In the genomic region with DNA sequence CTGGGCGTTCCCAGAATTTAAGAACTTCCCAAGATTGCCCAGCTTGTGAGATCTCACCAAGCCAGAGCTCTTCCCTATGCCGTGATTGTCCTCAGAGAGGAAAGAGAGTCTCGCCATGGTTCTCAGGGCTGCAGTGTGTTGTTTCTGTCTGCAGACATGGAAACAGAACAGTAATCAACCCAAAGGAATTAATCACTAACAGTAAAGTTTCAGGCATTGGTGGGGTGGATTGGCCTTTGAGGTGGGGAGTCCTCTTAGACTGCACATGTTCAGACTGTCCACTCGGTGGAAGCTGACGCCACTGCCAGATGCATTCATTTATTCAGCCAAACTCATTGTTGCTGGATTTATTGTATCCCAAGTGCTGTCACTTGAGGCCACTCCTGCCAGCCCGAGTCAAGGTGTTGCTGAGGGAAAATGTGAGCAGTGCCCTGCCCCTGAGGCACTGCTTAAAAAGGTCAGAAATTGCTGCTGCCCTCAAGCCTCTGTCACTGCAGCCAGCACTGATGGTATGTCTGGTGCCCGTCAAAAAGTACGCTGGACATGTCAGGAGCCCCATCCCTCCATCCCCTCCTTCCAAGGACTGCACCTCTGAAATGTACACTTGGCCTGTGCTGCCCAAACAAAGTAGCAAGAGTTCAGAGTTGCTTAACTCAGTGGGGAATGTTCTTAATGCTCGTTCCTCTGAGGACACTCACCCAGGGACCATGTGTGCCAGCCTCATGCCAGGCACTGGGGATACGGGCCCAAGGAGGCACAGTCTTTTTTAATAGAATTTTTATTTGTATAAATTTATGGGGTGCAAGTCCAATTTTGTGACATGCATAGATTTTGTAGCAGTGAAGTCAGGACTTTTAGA, we compare ENCODE assay signal across 17 cellular contexts.
DNase-seq lines count a peak whose midpoint lies in the region; ATAC-seq, FAIRE-seq and TF ChIP-seq lines count a peak whose summit lies in the region.
"Had no signal": no experiment of that assay in that cellular context is flagged by ENCODE, and none has a peak within 500 bp of the region (broad histone marks: within the 10 kb centered on the region; RNA-seq: fewer than 3 reads in every experiment).

No MANE protein-coding gene starts in this region.

- POLR2A ChIA-PET in naive thymus-derived CD4-positive, alpha-beta T cell (lab: Charles Lee) = no interaction called here

- H3K9me3 Mint-ChIP-seq in HFFc6 = no peaks in the 10 kb centered on the region
- H3K9me3 Mint-ChIP-seq in naive thymus-derived CD4-positive, alpha-beta T cell = peaks cover 0 to 3% (median 0%) of the 10 kb centered on the region in 11 donors
- H3K9me3 Mint-ChIP-seq: CD4-positive, alpha-beta T cell; stimulated activated naive CD8-positive, alpha-beta T cell treated with anti-CD3 and anti-CD28 coated beads, Interleukin-15, Interleukin-2, amounts not matched to agents 100 ng/mL and 50 ng/mL, for 24 hours; WTC11 had no signal

- peaks cover 4% of the 10 kb centered on the region for H3K27me3 ChIP-seq in lower lobe of right lung (ENCODE audit: low read depth)
- no peaks in the 10 kb centered on the region for H3K27me3 ChIP-seq in tibial artery
- H3K27me3 ChIP-seq in naive thymus-derived CD4-positive, alpha-beta T cell (ENCODE audit: control insufficient read depth in 2 of 2, insufficient read depth in 2 of 2, low read length in 2 of 2) = no peaks in the 10 kb centered on the region
- H3K27me3 ChIP-seq: ovary had no signal

- intact Hi-C loops in lower lobe of right lung (cut with DNase I) (no loop called here), tibial artery (cut with DNase I; ENCODE audit: low total_unique reads) (no loop called here)
- intact Hi-C loops in naive thymus-derived CD4-positive, alpha-beta T cell (cut with micrococcal nuclease) = no loop called here

- no peak overlapping the region for H3K27ac ChIP-seq in lower lobe of right lung
- peak overlapping the region; percentile 57 to 80 for H3K27ac ChIP-seq in tibial artery
- H3K27ac ChIP-seq in naive thymus-derived CD4-positive, alpha-beta T cell (ENCODE audit: low read depth, low read length) = no peak overlapping the region
- H3K27ac ChIP-seq: ovary had no signal

- in situ Hi-C loops in astrocyte of the spinal cord (cut with HindIII; ENCODE audit: low sequenced_read_pairs) = no loop called here

- no peaks in the 10 kb centered on the region; the same call in 1 of the 2 replicates for H3K4me1 Mint-ChIP-seq in HFFc6 (ENCODE audit: low read depth)
- no peaks in the 10 kb centered on the region for H3K4me1 Mint-ChIP-seq in naive thymus-derived CD4-positive, alpha-beta T cell

- H3K4me1 ChIP-seq in lower lobe of right lung = peaks cover 46% of the 10 kb centered on the region
- peaks cover 0 to 96% (median 73%) of the 10 kb centered on the region in 4 donors for H3K4me1 ChIP-seq in tibial artery
- H3K4me1 ChIP-seq in naive thymus-derived CD4-positive, alpha-beta T cell (ENCODE audit: control insufficient read depth in 2 of 2, insufficient read depth in 2 of 2, low read length in 2 of 2) = no peaks in the 10 kb centered on the region

- peak overlapping the region; percentile 80 for H3K4me3 Mint-ChIP-seq in HFFc6
- H3K4me3 Mint-ChIP-seq in naive thymus-derived CD4-positive, alpha-beta T cell = no peak overlapping the region
- H3K4me3 Mint-ChIP-seq: CD4-positive, alpha-beta T cell; stimulated activated naive CD8-positive, alpha-beta T cell treated with anti-CD3 and anti-CD28 coated beads, Interleukin-15, Interleukin-2, amounts not matched to agents 100 ng/mL and 50 ng/mL, for 24 hours; WTC11 had no signal

- FAIRE-seq in frontal cortex (lab: Jason Lieb, UNC) = no peak

- H3K4me3 ChIP-seq in astrocyte of the spinal cord (ENCODE audit: low read depth, low read length) = no peak overlapping the region
- no peak overlapping the region for H3K4me3 ChIP-seq in lower lobe of right lung
- no peak overlapping the region for H3K4me3 ChIP-seq in tibial artery
- no peak overlapping the region for H3K4me3 ChIP-seq in naive thymus-derived CD4-positive, alpha-beta T cell (ENCODE audit: low read length)
- H3K4me3 ChIP-seq: ovary had no signal

- H3K27me3 Mint-ChIP-seq in HFFc6 (ENCODE audit: insufficient read depth) = peaks cover 7% of the 10 kb centered on the region
- peaks cover 0 to 6% (median 0%) of the 10 kb centered on the region in 5 donors for H3K27me3 Mint-ChIP-seq in naive thymus-derived CD4-positive, alpha-beta T cell
- H3K27me3 Mint-ChIP-seq: CD4-positive, alpha-beta T cell; stimulated activated naive CD8-positive, alpha-beta T cell treated with anti-CD3 and anti-CD28 coated beads, Interleukin-15, Interleukin-2, amounts not matched to agents 100 ng/mL and 50 ng/mL, for 24 hours had no signal

- DNase-seq in HFFc6 = peak; percentile 77
- peak; percentile 66 for DNase-seq in astrocyte of the spinal cord (ENCODE audit: low read depth, low spot score)
- no peak for DNase-seq in lower lobe of right lung
- peak in 1 of 2 donors; percentile 80 for DNase-seq in tibial artery
- no peak for DNase-seq in frontal cortex (ENCODE audit: low spot score in 2 of 2)
- DNase-seq in naive thymus-derived CD4-positive, alpha-beta T cell = no peak
- no peak for DNase-seq in HuH-7 (ENCODE audit: low spot score)
- DNase-seq: activated gamma-delta T cell; CD4-positive, alpha-beta T cell; effector memory CD4-positive, alpha-beta T cell; foreskin melanocyte; GDM1; Kasumi-1; NCI-H146 had no signal

- peaks cover 20% of the 10 kb centered on the region for H3K36me3 Mint-ChIP-seq in HFFc6 (ENCODE audit: low read depth)
- H3K36me3 Mint-ChIP-seq in naive thymus-derived CD4-positive, alpha-beta T cell = no peaks in the 10 kb centered on the region

- CTCF ChIA-PET in naive thymus-derived CD4-positive, alpha-beta T cell (lab: Charles Lee) = no interaction called here

- peak; percentile 18 to 20 for ATAC-seq in lower lobe of right lung
- ATAC-seq in naive thymus-derived CD4-positive, alpha-beta T cell = no peak
- ATAC-seq: WTC11 had no signal

- no peak for TF ChIP-seq CTCF in HFFc6 (IDR thresholded peaks at IDR 0.05)
- no peak for TF ChIP-seq CTCF in astrocyte of the spinal cord (IDR thresholded peaks at IDR 0.05; ENCODE audit: low read depth, low read length)
- no peak for TF ChIP-seq CTCF in lower lobe of right lung (IDR thresholded peaks at IDR 0.05)
- TF ChIP-seq CTCF in tibial artery (IDR thresholded peaks at IDR 0.05) = no peak

- no peaks in the 10 kb centered on the region for H3K36me3 ChIP-seq in lower lobe of right lung
- H3K36me3 ChIP-seq in tibial artery = no peaks in the 10 kb centered on the region
- H3K36me3 ChIP-seq in naive thymus-derived CD4-positive, alpha-beta T cell (ENCODE audit: control insufficient read depth in 2 of 3, insufficient read depth in 3 of 3, low read length in 3 of 3) = no peaks in the 10 kb centered on the region
- H3K36me3 ChIP-seq: ovary had no signal

- peak overlapping the region; percentile 94 for H3K27ac Mint-ChIP-seq in HFFc6
- H3K27ac Mint-ChIP-seq in naive thymus-derived CD4-positive, alpha-beta T cell = no peak overlapping the region
- H3K27ac Mint-ChIP-seq: CD4-positive, alpha-beta T cell; stimulated activated naive CD8-positive, alpha-beta T cell treated with anti-CD3 and anti-CD28 coated beads, Interleukin-15, Interleukin-2, amounts not matched to agents 100 ng/mL and 50 ng/mL, for 24 hours; WTC11 had no signal

- H3K9me3 ChIP-seq in lower lobe of right lung (no peaks in the 10 kb centered on the region), tibial artery (no peaks in the 10 kb centered on the region)
- no peaks in the 10 kb centered on the region for H3K9me3 ChIP-seq in naive thymus-derived CD4-positive, alpha-beta T cell (ENCODE audit: control insufficient read depth in 2 of 3, low read length in 3 of 3)
- H3K9me3 ChIP-seq: ovary had no signal

Comparison
In these comparisons a context has a peak if more than half of its experiments do, and no peak if none do; other contexts are left out.
1. DNase-seq: peak in HFFc6 (single experiment) and astrocyte of the spinal cord (single experiment); none in lower lobe of right lung (single experiment), frontal cortex (0 of 2), naive thymus-derived CD4-positive, alpha-beta T cell (0 of 9) and HuH-7 (single experiment).
2. H3K27ac ChIP-seq: peak in tibial artery (2 of 2); none in lower lobe of right lung (single experiment) and naive thymus-derived CD4-positive, alpha-beta T cell (single experiment).